In the genomic region with DNA sequence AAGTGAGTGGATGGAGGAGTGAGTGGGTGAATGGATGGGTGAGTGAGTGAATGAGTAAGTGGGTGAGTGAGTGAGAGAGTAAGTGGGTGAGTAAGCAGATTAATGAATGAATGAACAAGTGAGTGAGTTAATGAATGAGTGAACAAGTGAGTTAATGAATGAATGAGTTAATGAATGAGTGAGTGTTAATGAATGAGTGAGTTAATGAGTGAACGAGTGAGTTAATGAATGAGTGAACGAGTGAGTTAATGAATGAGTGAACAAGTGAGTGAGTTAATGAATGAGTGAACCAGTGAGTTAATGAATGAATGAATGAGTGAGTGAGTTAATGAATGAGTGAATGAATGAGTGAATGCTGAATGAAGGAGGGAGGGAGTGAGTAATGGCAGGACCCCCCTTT, we compare ENCODE assay signal across 19 cellular contexts. TPM values are rescaled to one million over a fixed set of nuclear protein-coding genes. Genes with fewer than 3 reads are reported as not detected.
DNase-seq lines count a peak whose midpoint lies in the region; ATAC-seq and TF ChIP-seq lines count a peak whose summit lies in the region.
"Had no signal": no experiment of that assay in that cellular context is flagged by ENCODE, and none has a peak within 500 bp of the region (broad histone marks: within the 10 kb centered on the region; RNA-seq: fewer than 3 reads in every experiment).

No MANE protein-coding gene starts in this region.

- H3K27me3 ChIP-seq in Panc1 (ENCODE audit: control insufficient read depth, insufficient read depth, low read length): no peaks in the 10 kb centered on the region

- POLR2A ChIA-PET in Panc1 (lab: Charles Lee): no interaction called here

- H3K9me3 Mint-ChIP-seq in activated CD8-positive, alpha-beta memory T cell treated with anti-CD3 and anti-CD28 coated beads, Interleukin-2, amount 10 ng/mL, durations not matched to agents 7 days and 5 days (ENCODE audit: low read depth): peaks cover 2% of the 10 kb centered on the region
- H3K9me3 Mint-ChIP-seq in glutamatergic neuron (ENCODE audit: unreplicated experiment) (peaks cover 10% of the 10 kb centered on the region), mesothelial cell of epicardium (no peaks in the 10 kb centered on the region)
- H3K9me3 Mint-ChIP-seq: CD4-positive, alpha-beta T cell had no signal

- intact Hi-C loops in Panc1 (cut with micrococcal nuclease; ENCODE audit: unreplicated experiment) (no loop called here), left colon (cut with DNase I, micrococcal nuclease) (no loop called here)

- H3K4me1 ChIP-seq in Panc1 (ENCODE audit: control insufficient read depth, insufficient read depth, low read length): no peaks in the 10 kb centered on the region
- H3K4me1 ChIP-seq: A549, Caco-2 had no signal

- in situ Hi-C loops in Panc1 (cut with HindIII; ENCODE audit: low pct_unique_long_range_greater_than_20kb, low sequenced_read_pairs): no loop called here

- CTCF ChIA-PET in activated CD8-positive, alpha-beta memory T cell treated with anti-CD3 and anti-CD28 coated beads, Interleukin-2, amount 10 ng/mL, durations not matched to agents 7 days and 5 days (lab: Charles Lee): no interaction called here
- CTCF ChIA-PET in Panc1 (lab: Charles Lee): no interaction called here

- H3K27me3 Mint-ChIP-seq in activated CD8-positive, alpha-beta memory T cell treated with anti-CD3 and anti-CD28 coated beads, Interleukin-2, amount 10 ng/mL, durations not matched to agents 7 days and 5 days: no peaks in the 10 kb centered on the region
- H3K27me3 Mint-ChIP-seq in glutamatergic neuron (ENCODE audit: unreplicated experiment) (peaks cover 11% of the 10 kb centered on the region), mesothelial cell of epicardium (ENCODE audit: low read depth) (peaks cover 4% of the 10 kb centered on the region)
- H3K27me3 Mint-ChIP-seq: CD4-positive, alpha-beta T cell had no signal

- BruUV-seq in Panc1 (replicated peaks; lab: Mats Ljungman, UMichigan): no TSS peak

- no peak for ATAC-seq in activated CD8-positive, alpha-beta memory T cell treated with anti-CD3 and anti-CD28 coated beads, Interleukin-2, amount 10 ng/mL, durations not matched to agents 7 days and 5 days
- ATAC-seq in Panc1 (no peak), HG02763 (IDR thresholded peaks at IDR 0.05; ENCODE audit: unreplicated experiment) (no peak), left colon (no peak)

- peak overlapping the region; percentile 45 for H3K27ac Mint-ChIP-seq in activated CD8-positive, alpha-beta memory T cell treated with anti-CD3 and anti-CD28 coated beads, Interleukin-2, amount 10 ng/mL, durations not matched to agents 7 days and 5 days
- H3K27ac Mint-ChIP-seq in glutamatergic neuron (ENCODE audit: unreplicated experiment): peak overlapping the region; percentile 5
- no peak overlapping the region for H3K27ac Mint-ChIP-seq in mesothelial cell of epicardium
- H3K27ac Mint-ChIP-seq: CD4-positive, alpha-beta T cell; H9 had no signal

- H3K36me3 ChIP-seq in Panc1 (ENCODE audit: control insufficient read depth, insufficient read depth, low read length): no peaks in the 10 kb centered on the region

- TF ChIP-seq CTCF in Panc1 (IDR thresholded peaks at IDR 0.05) (no peak), glutamatergic neuron (IDR thresholded peaks at IDR 0.05; ENCODE audit: partially characterized antibody, unreplicated experiment) (no peak), mesothelial cell of epicardium (IDR thresholded peaks at IDR 0.05; ENCODE audit: unreplicated experiment) (no peak)

- H3K4me1 Mint-ChIP-seq in activated CD8-positive, alpha-beta memory T cell treated with anti-CD3 and anti-CD28 coated beads, Interleukin-2, amount 10 ng/mL, durations not matched to agents 7 days and 5 days: no peaks in the 10 kb centered on the region
- H3K4me1 Mint-ChIP-seq in glutamatergic neuron (ENCODE audit: low read depth, unreplicated experiment) (no peaks in the 10 kb centered on the region), mesothelial cell of epicardium (no peaks in the 10 kb centered on the region)

- DNase-seq in activated CD8-positive, alpha-beta memory T cell treated with anti-CD3 and anti-CD28 coated beads, Interleukin-2, amount 10 ng/mL, durations not matched to agents 7 days and 5 days: no peak
- no peak for DNase-seq in activated CD8-positive, alpha-beta memory T cell treated with anti-CD3 and anti-CD28 coated beads for 24 hours
- DNase-seq in Panc1 (ENCODE audit: low read depth, low spot score) (peak; percentile 18), glutamatergic neuron (no peak), mesothelial cell of epicardium (ENCODE audit: low spot score in 2 of 2, unreplicated experiment in 2 of 2) (no peak), left colon (no peak)
- DNase-seq: AML-193, Caco-2, DMS79, GDM1, H9 had no signal

- no peaks in the 10 kb centered on the region for H3K36me3 Mint-ChIP-seq in activated CD8-positive, alpha-beta memory T cell treated with anti-CD3 and anti-CD28 coated beads, Interleukin-2, amount 10 ng/mL, durations not matched to agents 7 days and 5 days
- peaks cover 9% of the 10 kb centered on the region for H3K36me3 Mint-ChIP-seq in glutamatergic neuron (ENCODE audit: unreplicated experiment)
- peaks cover 12% of the 10 kb centered on the region for H3K36me3 Mint-ChIP-seq in mesothelial cell of epicardium

- H3K4me3 ChIP-seq in Panc1 (ENCODE audit: low read depth in 2 of 2, low read length in 2 of 2): no peak overlapping the region
- H3K4me3 ChIP-seq: A549 had no signal

- no peak overlapping the region for H3K27ac ChIP-seq in Panc1 (ENCODE audit: low read length)
- H3K27ac ChIP-seq: 22Rv1, A549, C4-2B, HL-60 had no signal

- H3K9me3 ChIP-seq in Panc1 (ENCODE audit: control insufficient read depth, insufficient read depth, low read depth, low read length): no peaks in the 10 kb centered on the region
- H3K9me3 ChIP-seq: A549, Caco-2 had no signal

- no peak overlapping the region for H3K4me3 Mint-ChIP-seq in activated CD8-positive, alpha-beta memory T cell treated with anti-CD3 and anti-CD28 coated beads, Interleukin-2, amount 10 ng/mL, durations not matched to agents 7 days and 5 days
- H3K4me3 Mint-ChIP-seq in glutamatergic neuron (ENCODE audit: unreplicated experiment) (peak overlapping the region; percentile 18), mesothelial cell of epicardium (no peak overlapping the region)
- H3K4me3 Mint-ChIP-seq: CD4-positive, alpha-beta T cell had no signal

RNA-seq across cellular contexts. Expression of a gene that starts 26.4 kb away (rescaled TPM):
- total RNA-seq in activated CD8-positive, alpha-beta memory T cell treated with anti-CD3 and anti-CD28 coated beads, Interleukin-2, amount 10 ng/mL, durations not matched to agents 7 days and 5 days: 1 to 10 TPM; 4.2 to 6.5 TPM
- total RNA-seq in Panc1 (2021; ENCODE audit: unreplicated experiment) (12.3 TPM), glutamatergic neuron (ENCODE audit: unreplicated experiment) (41.7 TPM), mesothelial cell of epicardium (52.8 to 65.1 TPM (median 63.4 TPM) in 3 replicates), left colon (1 to 10 TPM; 1.6 TPM)
- 28.7 TPM for polyA plus RNA-seq in Panc1 (2012; ENCODE audit: insufficient read length)
- total RNA-seq: HT1080 had no signal
- polyA plus RNA-seq: BJ had no signal
